ENCODE assay signal across 25 cellular contexts in genomic region chr11:133887692-133888332, GRCh38. TPM values are rescaled to one million over a fixed set of nuclear protein-coding genes. Genes with fewer than 3 reads are reported as not detected.
DNase-seq lines count a peak whose midpoint lies in the region; ATAC-seq, FAIRE-seq and TF ChIP-seq lines count a peak whose summit lies in the region.
"Had no signal": no experiment of that assay in that cellular context is flagged by ENCODE, and none has a peak within 500 bp of the region (broad histone marks: within the 10 kb centered on the region; RNA-seq: fewer than 3 reads in every experiment).

No MANE protein-coding gene starts in this region.

- H3K27me3 ChIP-seq in BLaER1 = no peaks in the 10 kb centered on the region

- no peak overlapping the region for H3K4me3 ChIP-seq in BLaER1
- H3K4me3 ChIP-seq: K562 had no signal

- no peaks in the 10 kb centered on the region for H4K20me1 ChIP-seq in BLaER1

- peaks cover 57% of the 10 kb centered on the region for H3K4me1 ChIP-seq in BLaER1

- DNase-seq in GM12891 (ENCODE audit: insufficient read length, low spot score) (no peak), left lobe of liver (ENCODE audit: low spot score) (peak; percentile 5), NCI-H446 treated with DMSO at 0.1 percent for 48 hours (lab: John Stamatoyannopoulos, UW) (no peak), NCI-H146 treated with DMSO at 0.1 percent for 48 hours (lab: John Stamatoyannopoulos, UW; ENCODE audit: unreplicated experiment) (no peak), kidney glomerular epithelial cell (lab: John Stamatoyannopoulos, UW) (no peak)
- DNase-seq in NK-92 treated with Interleukin-12 subunit alpha and Interleukin-12 subunit beta, amount 100 ng/mL, for 24 hours (lab: John Stamatoyannopoulos, UW) = no peak
- DNase-seq: 8988T; C1 segment of cervical spinal cord; CD4-positive, CD25-positive, alpha-beta regulatory T cell; CD8-positive, alpha-beta memory T cell; COR-L47; DMS 273 treated with DMSO at 0.1 percent for 48 hours; GOT3; H7; HFFc6; IMR-90 had no signal

- peaks cover 34% of the 10 kb centered on the region for H3K9me3 ChIP-seq in BLaER1

- H3K4me2 ChIP-seq in BLaER1 = peak overlapping the region; percentile 68

- peak overlapping the region; percentile 15; the same call in 1 of the 2 replicates for H3K27ac ChIP-seq in BLaER1

- no peaks in the 10 kb centered on the region for H3K36me3 ChIP-seq in BLaER1

- TF ChIP-seq POLR2A in GM12891 (IDR thresholded peaks at IDR 0.05; ENCODE audit: low read depth, low read length) = no peak

- H3K9ac ChIP-seq in BLaER1 = 0 out of 2 replicates have a peak overlapping the region, but pooled peaks have one; percentile 18

- ATAC-seq in GM21360 (IDR thresholded peaks at IDR 0.05; ENCODE audit: unreplicated experiment) (peak; percentile 58), left lobe of liver (no peak)
- ATAC-seq: HCT116, K562 had no signal

- no peak for FAIRE-seq in GM12891 (lab: Jason Lieb, UNC)
- FAIRE-seq: G401.6, GM18507, HTR-8/SVneo, K562 had no signal

TF ChIP-seq in GM12891, 5 proteins besides CTCF, POLR2A, EP300 and RAD21:
- TF ChIP-seq SPI1 (IDR thresholded peaks at IDR 0.05; ENCODE audit: low read depth, low read length) (peak; percentile 45; the same call in 1 of the 2 replicates), PAX5 (IDR thresholded peaks at IDR 0.05; ENCODE audit: insufficient read depth, low read length, severe bottlenecking) (no peak)
TF ChIP-seq in GM12891: peak in this region for 1.

RNA-seq across cellular contexts. Expression of gene SPATA19, which starts 42.5 kb away (rescaled TPM):
- polyA plus RNA-seq in GM12891 (2012; ENCODE audit: low read depth, missing spikeins) = 0.12 TPM
- not detected for total RNA-seq in left lobe of liver
- total RNA-seq: A673; CD4-positive, CD25-positive, alpha-beta regulatory T cell; CD8-positive, alpha-beta memory T cell; H7; HFFc6; IMR-90; K562 had no signal
- polyA plus RNA-seq: AG04450; CD4-positive, CD25-positive, alpha-beta regulatory T cell; CD8-positive, alpha-beta memory T cell; IMR-90; K562 had no signal
